Comparison of ENCODE assay signal across 8 cellular contexts in genomic region chr3:148990211-148990610, GRCh38. TPM values are rescaled to one million over a fixed set of nuclear protein-coding genes. Genes with fewer than 3 reads are reported as not detected.
DNase-seq lines count a peak whose midpoint lies in the region; ATAC-seq and TF ChIP-seq lines count a peak whose summit lies in the region.

No MANE protein-coding gene starts in this region.

- peak overlapping the region; percentile 94; the same call in 1 of the 2 replicates for H3K9ac ChIP-seq in MM.1S (ENCODE audit: low read length)
- no peak overlapping the region for H3K9ac ChIP-seq in fibroblast of lung (ENCODE audit: insufficient read depth, low read length)

- H3K4me1 Mint-ChIP-seq in CD4-positive, alpha-beta T cell (ENCODE audit: low read depth) = peaks cover 27% of the 10 kb centered on the region

- H3K9me3 Mint-ChIP-seq in CD4-positive, alpha-beta T cell = no peaks in the 10 kb centered on the region

- peaks cover 15% of the 10 kb centered on the region for H3F3A ChIP-seq in MM.1S (ENCODE audit: insufficient read depth, low read length)

- no peaks in the 10 kb centered on the region for H4K20me1 ChIP-seq in MM.1S (ENCODE audit: insufficient read depth, low read length)
- H4K20me1 ChIP-seq in fibroblast of lung (ENCODE audit: control insufficient read depth, extremely low read depth, insufficient read depth, low read length) = no peaks in the 10 kb centered on the region

- no peak for TF ChIP-seq CTCF in CD4-positive, alpha-beta T cell (IDR thresholded peaks at IDR 0.05)
- TF ChIP-seq CTCF in MM.1S (IDR thresholded peaks at IDR 0.05; ENCODE audit: low read length) (no peak), fibroblast of lung (conservative IDR thresholded peaks at IDR 0.05 in 1 of 2, IDR thresholded peaks at IDR 0.05 in 1 of 2; ENCODE audit: low read depth in 1 of 2, low read length in 2 of 2) (no peak)

- no peak for ATAC-seq in CD4-positive, alpha-beta T cell (ENCODE audit: poor library complexity)
- peak; percentile 23 for ATAC-seq in GM21367 (IDR thresholded peaks at IDR 0.05; ENCODE audit: unreplicated experiment)

- H3K36me3 ChIP-seq in MM.1S (replicated peaks; ENCODE audit: insufficient read depth, low read length) (0 out of 2 replicates have a peak, but pooled peaks cover 4% of the 10 kb centered on the region), fibroblast of lung (ENCODE audit: control insufficient read depth, insufficient read depth, low read length) (no peaks in the 10 kb centered on the region)

- CTCF ChIA-PET in CD4-positive, alpha-beta T cell (lab: Charles Lee) = interaction anchor here (0.5 to 1.5 kb wide), 3 partner anchors 20 to 139 kb away, joined by 3 read pairs; partner anchors contain the start of gene HPS3

- H3K4me3 Mint-ChIP-seq in CD4-positive, alpha-beta T cell = peak overlapping the region; percentile 78

- intact Hi-C loops in CD4-positive, alpha-beta T cell (cut with DNase I, micrococcal nuclease) = loop anchor here (5.0 to 10.0 kb wide), 4 partner anchors 97 to 825 kb away; partner anchors contain the start of genes HLTF (in 1 of the 2), HPS3 (in 1 of the 2) and RNF13 (in 1 of the 2)

- no peaks in the 10 kb centered on the region for H3K9me3 ChIP-seq in CD4-positive, alpha-beta T cell (ENCODE audit: control insufficient read depth, low read length)
- H3K9me3 ChIP-seq in MM.1S (replicated peaks; ENCODE audit: insufficient read depth, low read length) (no peaks in the 10 kb centered on the region), fibroblast of lung (ENCODE audit: control insufficient read depth, insufficient read depth, low read depth, low read length) (no peaks in the 10 kb centered on the region)

- H3K27ac ChIP-seq in CD4-positive, alpha-beta T cell (ENCODE audit: low read depth, low read length) = no peak overlapping the region
- peak overlapping the region; percentile 80 for H3K27ac ChIP-seq in MM.1S (ENCODE audit: low read length)
- H3K27ac ChIP-seq in fibroblast of lung (ENCODE audit: insufficient read depth, low read length) = peak overlapping the region; percentile 83

- H3K27ac Mint-ChIP-seq in CD4-positive, alpha-beta T cell = peak overlapping the region; percentile 76

- POLR2A ChIA-PET in CD4-positive, alpha-beta T cell (lab: Charles Lee) = interaction anchor here (1.1 to 5.1 kb wide), 3 partner anchors 11 to 142 kb away, joined by 3 to 25 read pairs (median 12); partner anchors contain the start of gene HPS3

- H3K27me3 ChIP-seq in CD4-positive, alpha-beta T cell (ENCODE audit: control insufficient read depth, insufficient read depth, low read length) = no peaks in the 10 kb centered on the region
- no peaks in the 10 kb centered on the region for H3K27me3 ChIP-seq in MM.1S (replicated peaks; ENCODE audit: insufficient read depth, low read length)
- no peaks in the 10 kb centered on the region for H3K27me3 ChIP-seq in fibroblast of lung (ENCODE audit: control insufficient read depth, insufficient read depth, low read length)

- H3K27me3 Mint-ChIP-seq in CD4-positive, alpha-beta T cell = no peaks in the 10 kb centered on the region

- H3K4me3 ChIP-seq in MM.1S (ENCODE audit: low read length) (peak overlapping the region; percentile 83; the same call in 1 of the 2 replicates), fibroblast of lung (replicated peaks in 1 of 4; ENCODE audit: control extremely low read depth in 1 of 4, insufficient read depth in 1 of 4, low read depth in 3 of 4, low read length in 4 of 4) (no peak overlapping the region)

- no peak for DNase-seq in CD4-positive, alpha-beta T cell
- DNase-seq in MM.1S (peak; percentile 41), fibroblast of lung (ENCODE audit: low read depth in 2 of 2) (no peak), OCI-M2 (lab: John Stamatoyannopoulos, UW; ENCODE audit: unreplicated experiment) (no peak), NCI-H526 treated with DMSO at 0.1 percent for 48 hours (lab: John Stamatoyannopoulos, UW) (no peak), medulla oblongata (ENCODE audit: extremely low spot score) (no peak)
- DNase-seq in stimulated activated CD4-positive, alpha-beta T cell treated with anti-CD3 and anti-CD28 coated beads, Interleukin-4, amount 100 ng/mL, for 4 hours = no peak

- H2AFZ ChIP-seq in MM.1S (ENCODE audit: low read length) (peak overlapping the region; percentile 68), fibroblast of lung (ENCODE audit: low read length) (peak overlapping the region; percentile 14)

- H3K36me3 Mint-ChIP-seq in CD4-positive, alpha-beta T cell (ENCODE audit: low read depth) = peaks cover 2% of the 10 kb centered on the region

- H3K79me2 ChIP-seq in MM.1S (ENCODE audit: low read length) (peaks cover 33% of the 10 kb centered on the region), fibroblast of lung (ENCODE audit: control insufficient read depth, insufficient read depth, low read length) (peaks cover 24% of the 10 kb centered on the region)

- no peaks in the 10 kb centered on the region for H3K9me2 ChIP-seq in MM.1S (replicated peaks; ENCODE audit: insufficient read depth, low read length)

- H3K4me2 ChIP-seq in MM.1S (ENCODE audit: low read depth, low read length) = peak overlapping the region; percentile 59; the same call in 1 of the 2 replicates
- H3K4me2 ChIP-seq in fibroblast of lung (ENCODE audit: extremely low read depth, insufficient read depth, low read length) = no peak overlapping the region

- peaks cover 15% of the 10 kb centered on the region for H3K4me1 ChIP-seq in MM.1S (ENCODE audit: low read length)
- H3K4me1 ChIP-seq in fibroblast of lung (ENCODE audit: control insufficient read depth, extremely low read depth, insufficient read depth, low read length) = peaks cover 5% of the 10 kb centered on the region

RNA-seq across cellular contexts. Expression of gene GYG1, which starts 1.1 kb away (rescaled TPM):
- total RNA-seq in CD4-positive, alpha-beta T cell = 10 to 100 TPM; 21.0 to 22.3 TPM
- 43.1 and 71.5 TPM in 2 replicates for total RNA-seq in fibroblast of lung
- polyA plus RNA-seq in fibroblast of lung = 88.5 and 224 TPM in 2 replicates
- polyA plus RNA-seq in fibroblast of lung (2012) = 113 and 232 TPM in 2 replicates
- 36.2 and 86.0 TPM in 2 replicates for polyA minus RNA-seq in fibroblast of lung (ENCODE audit: low replicate concordance)
